8 cellular contexts compared by ENCODE assay signal in the genomic region with DNA sequence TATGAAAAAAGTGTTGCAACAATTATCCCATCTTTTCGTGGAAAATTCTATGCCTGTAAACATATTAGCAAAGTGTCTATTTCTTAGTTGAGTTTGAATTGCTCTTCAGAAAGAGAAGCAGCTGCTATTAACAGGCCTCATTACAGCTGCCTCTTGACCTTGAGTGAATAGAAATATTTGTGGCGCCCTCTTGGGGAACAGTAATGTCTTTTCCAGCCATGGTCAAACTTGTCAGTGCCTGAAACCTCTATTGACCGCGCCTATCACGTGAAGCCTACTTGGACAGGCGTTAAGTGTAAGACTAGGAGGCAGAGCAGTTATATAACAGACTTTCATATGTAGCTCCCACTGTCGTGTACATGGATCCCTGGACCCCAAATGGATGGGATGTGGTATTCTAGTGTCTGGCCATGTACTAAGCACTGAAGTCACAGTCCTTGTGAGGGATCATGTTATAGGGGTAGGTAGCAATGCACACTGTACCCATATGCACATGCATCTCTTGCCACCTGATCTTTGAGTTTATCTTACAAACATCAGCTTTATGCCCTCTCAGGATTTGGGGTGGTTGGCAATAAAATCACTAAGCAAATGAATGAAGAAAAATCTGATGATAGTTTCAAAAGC.
DNase-seq lines count a peak whose midpoint lies in the region; ATAC-seq and TF ChIP-seq lines count a peak whose summit lies in the region.

No MANE protein-coding gene starts in this region.

- TF ChIP-seq CTCF in right atrium auricular region (IDR thresholded peaks at IDR 0.05) (peak in 1 of 2 donors; percentile 65), WI38 (IDR thresholded peaks at IDR 0.05; ENCODE audit: low read depth, low read length) (peak; percentile 21; the same call in 1 of the 2 replicates)

- DNase-seq in Right ventricle myocardium inferior (ENCODE audit: missing footprints): no peak
- no peak for DNase-seq in right atrium auricular region (ENCODE audit: low spot score)
- DNase-seq in NCI-H1436 (lab: John Stamatoyannopoulos, UW): peak; percentile 32
- DNase-seq in islet precursor cell: peak; percentile 57
- DNase-seq in activated T-cell treated with anti-CD3 and anti-CD28 coated beads for 4 hours: no peak

- H3K4me3 ChIP-seq in right atrium auricular region: no peak overlapping the region
- H3K4me3 ChIP-seq in WI38 (ENCODE audit: low read depth, low read length): no peak overlapping the region

- H3K9me3 ChIP-seq in right atrium auricular region: no peaks in the 10 kb centered on the region

- H3K27me3 ChIP-seq in right atrium auricular region: no peaks in the 10 kb centered on the region

- intact Hi-C loops in Right ventricle myocardium inferior (cut with DNase I): loop anchor here (5.0 kb wide), 1 partner anchor 307 kb away; no protein-coding TSS in a partner anchor

- peaks cover 0 to 3% of the 10 kb centered on the region in 2 donors for H3K4me1 ChIP-seq in right atrium auricular region

- ATAC-seq in Right ventricle myocardium inferior: peak; percentile 72
- peak; percentile 93 for ATAC-seq in HG02678 (IDR thresholded peaks at IDR 0.05; ENCODE audit: unreplicated experiment)
- no peak for ATAC-seq in GM19455 (IDR thresholded peaks at IDR 0.05; ENCODE audit: unreplicated experiment)

- no peaks in the 10 kb centered on the region for H3K36me3 ChIP-seq in right atrium auricular region

- H3K27ac ChIP-seq in right atrium auricular region: no peak overlapping the region

Comparison
In these comparisons a context has a peak if more than half of its experiments do, and no peak if none do; other contexts are left out.
1. DNase-seq: peak in NCI-H1436 (single experiment) and islet precursor cell (single experiment); none in Right ventricle myocardium inferior (single experiment), right atrium auricular region (single experiment) and activated T-cell treated with anti-CD3 and anti-CD28 coated beads for 4 hours (single experiment).